22 cellular contexts compared by ENCODE assay signal in genomic region chr4:2742823-2743517, GRCh38. TPM values are rescaled to one million over a fixed set of nuclear protein-coding genes. Genes with fewer than 3 reads are reported as not detected.
DNase-seq lines count a peak whose midpoint lies in the region; ATAC-seq and TF ChIP-seq lines count a peak whose summit lies in the region.
"Had no signal": no experiment of that assay in that cellular context is flagged by ENCODE, and none has a peak within 500 bp of the region (broad histone marks: within the 10 kb centered on the region; RNA-seq: fewer than 3 reads in every experiment).

No MANE protein-coding gene starts in this region.

- H3K27me3 Mint-ChIP-seq in activated CD8-positive, alpha-beta T cell treated with anti-CD3 and anti-CD28 coated beads for 36 hours = no peaks in the 10 kb centered on the region
- no peaks in the 10 kb centered on the region for H3K27me3 Mint-ChIP-seq in activated CD8-positive, alpha-beta T cell treated with anti-CD3 and anti-CD28 coated beads, Interleukin-2, amount 10 ng/mL, durations not matched to agents 7 days and 5 days (ENCODE audit: low read depth)
- H3K27me3 Mint-ChIP-seq in dendritic cell treated with granulocyte-macrophage colony-stimulating factor and Interleukin-4, amounts not matched to agents 40 ng/mL and 50 ng/mL, for 4 days = no peaks in the 10 kb centered on the region
- H3K27me3 Mint-ChIP-seq: activated naive CD8-positive, alpha-beta T cell treated with anti-CD3 and anti-CD28 coated beads, Interleukin-2, amount 10 ng/mL, durations not matched to agents 7 days and 5 days had no signal

- no peak for TF ChIP-seq CTCF in activated CD8-positive, alpha-beta T cell treated with anti-CD3 and anti-CD28 coated beads for 36 hours (IDR thresholded peaks at IDR 0.05)
- TF ChIP-seq CTCF in thyroid gland (IDR thresholded peaks at IDR 0.05) = no peak

- H3K9me3 ChIP-seq in thyroid gland = no peaks in the 10 kb centered on the region
- H3K9me3 ChIP-seq: mucosa of descending colon, Peyer's patch, psoas muscle had no signal

- H3K36me3 Mint-ChIP-seq in activated CD8-positive, alpha-beta T cell treated with anti-CD3 and anti-CD28 coated beads for 36 hours (ENCODE audit: low read depth) = peaks cover 51% of the 10 kb centered on the region
- peaks cover 60% of the 10 kb centered on the region for H3K36me3 Mint-ChIP-seq in activated CD8-positive, alpha-beta T cell treated with anti-CD3 and anti-CD28 coated beads, Interleukin-2, amount 10 ng/mL, durations not matched to agents 7 days and 5 days (ENCODE audit: low read depth)
- peaks cover 80% of the 10 kb centered on the region for H3K36me3 Mint-ChIP-seq in dendritic cell treated with granulocyte-macrophage colony-stimulating factor and Interleukin-4, amounts not matched to agents 40 ng/mL and 50 ng/mL, for 4 days (ENCODE audit: low read depth)
- peaks cover 94% of the 10 kb centered on the region for H3K36me3 Mint-ChIP-seq in stimulated activated effector memory CD8-positive, alpha-beta T cell treated with anti-CD3 and anti-CD28 coated beads, Interleukin-12 subunit alpha, Interleukin-12 subunit beta, amount 100 ng/mL, for 72 hours

- H3K4me1 Mint-ChIP-seq in activated CD8-positive, alpha-beta T cell treated with anti-CD3 and anti-CD28 coated beads for 36 hours (ENCODE audit: low read depth) = peaks cover 39% of the 10 kb centered on the region
- H3K4me1 Mint-ChIP-seq in activated CD8-positive, alpha-beta T cell treated with anti-CD3 and anti-CD28 coated beads, Interleukin-2, amount 10 ng/mL, durations not matched to agents 7 days and 5 days (ENCODE audit: low read depth) = peaks cover 27% of the 10 kb centered on the region
- H3K4me1 Mint-ChIP-seq in dendritic cell treated with granulocyte-macrophage colony-stimulating factor and Interleukin-4, amounts not matched to agents 40 ng/mL and 50 ng/mL, for 4 days (ENCODE audit: low read depth) = peaks cover 65% of the 10 kb centered on the region
- peaks cover 60% of the 10 kb centered on the region for H3K4me1 Mint-ChIP-seq in stimulated activated effector memory CD8-positive, alpha-beta T cell treated with anti-CD3 and anti-CD28 coated beads, Interleukin-12 subunit alpha, Interleukin-12 subunit beta, amount 100 ng/mL, for 72 hours

- H3K4me3 ChIP-seq in thyroid gland (replicated peaks in 1 of 3) = no peak overlapping the region
- H3K4me3 ChIP-seq: coronary artery, mucosa of descending colon, Peyer's patch, psoas muscle had no signal

- CTCF ChIA-PET in activated CD8-positive, alpha-beta T cell treated with anti-CD3 and anti-CD28 coated beads for 36 hours (lab: Charles Lee) = no interaction called here
- CTCF ChIA-PET in activated CD8-positive, alpha-beta T cell treated with anti-CD3 and anti-CD28 coated beads, Interleukin-2, amount 10 ng/mL, durations not matched to agents 7 days and 5 days (lab: Charles Lee) = no interaction called here

- H3K4me1 ChIP-seq in thyroid gland = peaks cover 0 to 24% of the 10 kb centered on the region in 2 donors

- no peaks in the 10 kb centered on the region for H3K27me3 ChIP-seq in thyroid gland
- H3K27me3 ChIP-seq: Peyer's patch had no signal

- POLR2A ChIA-PET in activated CD8-positive, alpha-beta T cell treated with anti-CD3 and anti-CD28 coated beads for 36 hours (lab: Charles Lee) = interaction anchor here (0.6 to 1.2 kb wide), 3 partner anchors 15 to 834 kb away, joined by 3 read pairs; no protein-coding TSS in a partner anchor
- POLR2A ChIA-PET in activated CD8-positive, alpha-beta T cell treated with anti-CD3 and anti-CD28 coated beads, Interleukin-2, amount 10 ng/mL, durations not matched to agents 7 days and 5 days (lab: Charles Lee) = interaction anchor here (0.6 kb wide), 1 partner anchor 98 kb away, joined by 4 read pairs; no protein-coding TSS in a partner anchor

- DNase-seq in activated CD8-positive, alpha-beta T cell treated with anti-CD3 and anti-CD28 coated beads for 36 hours = no peak
- no peak for DNase-seq in activated CD8-positive, alpha-beta T cell treated with anti-CD3 and anti-CD28 coated beads, Interleukin-2, amount 10 ng/mL, durations not matched to agents 7 days and 5 days
- DNase-seq in ELF-1 (ENCODE audit: low read depth, low spot score) = peak; percentile 89
- DNase-seq in stimulated activated effector memory CD8-positive, alpha-beta T cell treated with anti-CD3 and anti-CD28 coated beads, Interleukin-12 subunit alpha, Interleukin-12 subunit beta, amount 100 ng/mL, for 72 hours (ENCODE audit: low spot score in 2 of 2) = no peak
- no peak for DNase-seq in DMS79 treated with DMSO at 0.1 percent for 48 hours (lab: John Stamatoyannopoulos, UW)
- no peak for DNase-seq in thyroid gland
- DNase-seq: activated naive CD8-positive, alpha-beta T cell treated with anti-CD3 and anti-CD28 coated beads, Interleukin-2, amount 10 ng/mL, durations not matched to agents 7 days and 5 days; activated T-cell treated with anti-CD3 and anti-CD28 coated beads, Interleukin-2, amount 50 U/mL, for 48 hours; C1 segment of cervical spinal cord; DMS53; left ventricle myocardium superior; mucosa of descending colon; NCI-H1105; NCI-H2081 treated with DMSO at 0.1 percent for 48 hours; NCI-H510A; stimulated activated CD4-positive, alpha-beta T cell treated with anti-CD3 and anti-CD28 coated beads, Interleukin-2, amount 100 ng/mL, for 48 hours had no signal

- intact Hi-C loops in activated CD8-positive, alpha-beta T cell treated with anti-CD3 and anti-CD28 coated beads for 36 hours (cut with micrococcal nuclease) = no loop called here
- intact Hi-C loops in dendritic cell treated with granulocyte-macrophage colony-stimulating factor and Interleukin-4, amounts not matched to agents 40 ng/mL and 50 ng/mL, for 4 days (cut with micrococcal nuclease) = no loop called here
- intact Hi-C loops in thyroid gland (cut with DNase I) = no loop called here

- no peak for TF ChIP-seq POLR2A in thyroid gland (IDR thresholded peaks at IDR 0.05)

- peaks cover 40 to 42% of the 10 kb centered on the region in 2 donors for H3K36me3 ChIP-seq in thyroid gland

- H3K27ac Mint-ChIP-seq in activated CD8-positive, alpha-beta T cell treated with anti-CD3 and anti-CD28 coated beads for 36 hours = peak overlapping the region; percentile 55
- H3K27ac Mint-ChIP-seq in activated CD8-positive, alpha-beta T cell treated with anti-CD3 and anti-CD28 coated beads, Interleukin-2, amount 10 ng/mL, durations not matched to agents 7 days and 5 days = no peak overlapping the region
- peak overlapping the region; percentile 95 for H3K27ac Mint-ChIP-seq in dendritic cell treated with granulocyte-macrophage colony-stimulating factor and Interleukin-4, amounts not matched to agents 40 ng/mL and 50 ng/mL, for 4 days
- H3K27ac Mint-ChIP-seq in stimulated activated effector memory CD8-positive, alpha-beta T cell treated with anti-CD3 and anti-CD28 coated beads, Interleukin-12 subunit alpha, Interleukin-12 subunit beta, amount 100 ng/mL, for 72 hours = peak overlapping the region; percentile 96
- H3K27ac Mint-ChIP-seq: activated naive CD8-positive, alpha-beta T cell treated with anti-CD3 and anti-CD28 coated beads, Interleukin-2, amount 10 ng/mL, durations not matched to agents 7 days and 5 days had no signal

- H3K4me3 Mint-ChIP-seq in activated CD8-positive, alpha-beta T cell treated with anti-CD3 and anti-CD28 coated beads for 36 hours = no peak overlapping the region
- no peak overlapping the region for H3K4me3 Mint-ChIP-seq in activated CD8-positive, alpha-beta T cell treated with anti-CD3 and anti-CD28 coated beads, Interleukin-2, amount 10 ng/mL, durations not matched to agents 7 days and 5 days
- no peak overlapping the region for H3K4me3 Mint-ChIP-seq in dendritic cell treated with granulocyte-macrophage colony-stimulating factor and Interleukin-4, amounts not matched to agents 40 ng/mL and 50 ng/mL, for 4 days
- no peak overlapping the region for H3K4me3 Mint-ChIP-seq in stimulated activated effector memory CD8-positive, alpha-beta T cell treated with anti-CD3 and anti-CD28 coated beads, Interleukin-12 subunit alpha, Interleukin-12 subunit beta, amount 100 ng/mL, for 72 hours
- H3K4me3 Mint-ChIP-seq: activated naive CD8-positive, alpha-beta T cell treated with anti-CD3 and anti-CD28 coated beads, Interleukin-2, amount 10 ng/mL, durations not matched to agents 7 days and 5 days; T-helper 2 cell treated with Interferon-gamma antibody and Interleukin-4, amounts not matched to agents 5 μg/mL and 100 μg/mL, for 36 hours had no signal

- no peak for ATAC-seq in activated CD8-positive, alpha-beta T cell treated with anti-CD3 and anti-CD28 coated beads for 36 hours
- no peak for ATAC-seq in activated CD8-positive, alpha-beta T cell treated with anti-CD3 and anti-CD28 coated beads, Interleukin-2, amount 10 ng/mL, durations not matched to agents 7 days and 5 days
- no peak for ATAC-seq in stimulated activated effector memory CD8-positive, alpha-beta T cell treated with anti-CD3 and anti-CD28 coated beads, Interleukin-12 subunit alpha, Interleukin-12 subunit beta, amount 100 ng/mL, for 72 hours
- ATAC-seq in HG02610 (IDR thresholded peaks at IDR 0.05; ENCODE audit: unreplicated experiment) = no peak
- ATAC-seq: left ventricle myocardium superior, psoas muscle had no signal

- 70 to 74% methylated on average over 5 to 6 of the region's 6 CpGs for WGBS in thyroid gland, 2 donors

- no peaks in the 10 kb centered on the region for H3K9me3 Mint-ChIP-seq in activated CD8-positive, alpha-beta T cell treated with anti-CD3 and anti-CD28 coated beads for 36 hours
- no peaks in the 10 kb centered on the region for H3K9me3 Mint-ChIP-seq in activated CD8-positive, alpha-beta T cell treated with anti-CD3 and anti-CD28 coated beads, Interleukin-2, amount 10 ng/mL, durations not matched to agents 7 days and 5 days (ENCODE audit: insufficient read depth)
- H3K9me3 Mint-ChIP-seq in dendritic cell treated with granulocyte-macrophage colony-stimulating factor and Interleukin-4, amounts not matched to agents 40 ng/mL and 50 ng/mL, for 4 days = no peaks in the 10 kb centered on the region
- H3K9me3 Mint-ChIP-seq in stimulated activated effector memory CD8-positive, alpha-beta T cell treated with anti-CD3 and anti-CD28 coated beads, Interleukin-12 subunit alpha, Interleukin-12 subunit beta, amount 100 ng/mL, for 72 hours = peaks cover 2% of the 10 kb centered on the region
- H3K9me3 Mint-ChIP-seq: activated naive CD8-positive, alpha-beta T cell treated with anti-CD3 and anti-CD28 coated beads, Interleukin-2, amount 10 ng/mL, durations not matched to agents 7 days and 5 days; T-helper 2 cell treated with Interferon-gamma antibody and Interleukin-4, amounts not matched to agents 5 μg/mL and 100 μg/mL, for 36 hours had no signal

- peak overlapping the region in 1 of 3 donors; percentile 45 for H3K27ac ChIP-seq in thyroid gland
- H3K27ac ChIP-seq: Peyer's patch, psoas muscle had no signal

RNA-seq across cellular contexts. Expression of gene TNIP2, which starts 13.2 kb away (rescaled TPM):
- 10 to 100 TPM; 46.1 to 48.1 TPM for total RNA-seq in activated CD8-positive, alpha-beta T cell treated with anti-CD3 and anti-CD28 coated beads for 36 hours
- 10 to 100 TPM; 42.3 to 44.3 TPM for total RNA-seq in activated CD8-positive, alpha-beta T cell treated with anti-CD3 and anti-CD28 coated beads, Interleukin-2, amount 10 ng/mL, durations not matched to agents 7 days and 5 days
- 10 to 100 TPM; 44.7 to 65.4 (median 52.2) TPM for total RNA-seq in thyroid gland

RNA-seq across cellular contexts. Expression of gene SH3BP2, which starts 49.9 kb away (rescaled TPM):
- 10 to 100 TPM; 54.8 to 59.0 TPM for total RNA-seq in activated CD8-positive, alpha-beta T cell treated with anti-CD3 and anti-CD28 coated beads for 36 hours
- 10 to 100 TPM; 88.2 to 93.0 TPM for total RNA-seq in activated CD8-positive, alpha-beta T cell treated with anti-CD3 and anti-CD28 coated beads, Interleukin-2, amount 10 ng/mL, durations not matched to agents 7 days and 5 days
- total RNA-seq in thyroid gland = 10 to 100 TPM; 29.6 to 43.5 (median 36.7) TPM
